Comparison of ENCODE assay signal across 2 cellular contexts in the genomic region with DNA sequence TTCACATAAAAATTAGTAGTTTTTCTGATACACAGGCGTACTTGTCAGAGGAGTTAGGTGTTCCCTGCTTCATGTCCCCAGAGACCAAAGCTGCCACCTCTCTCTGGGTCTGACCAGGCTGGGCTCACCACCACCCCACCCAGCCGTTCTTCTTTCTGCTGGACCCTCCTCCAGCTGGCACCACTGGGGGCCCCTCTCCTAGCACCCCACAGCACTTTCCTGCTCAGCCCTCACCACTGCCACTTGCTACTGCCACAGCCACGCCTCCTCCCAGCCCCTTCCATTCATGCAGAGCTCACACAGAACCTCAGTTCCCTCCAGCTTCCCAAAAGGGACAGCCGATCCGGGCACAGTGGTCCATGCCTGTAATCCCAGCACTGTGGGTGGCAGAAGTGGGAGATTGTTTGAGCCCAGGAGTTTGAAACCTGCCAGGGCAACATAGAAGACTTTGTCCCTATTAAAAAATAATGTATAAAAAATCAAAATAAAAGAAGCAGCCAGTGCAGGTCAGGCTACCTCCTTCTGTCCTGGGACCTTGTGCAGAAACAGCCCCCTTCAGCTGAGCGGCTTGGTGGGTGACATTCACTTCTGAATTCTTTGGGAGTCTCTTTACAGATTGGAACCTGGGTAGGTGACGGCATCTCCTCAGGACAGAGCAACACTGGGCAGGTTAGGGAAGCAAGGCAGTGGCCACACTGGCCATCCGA.
TF ChIP-seq lines count a peak whose summit lies in the region.

No MANE protein-coding gene starts in this region.

TF ChIP-seq in IMR-90, 13 proteins besides CTCF, POLR2A, EP300 and RAD21:
- TF ChIP-seq RFX5 (IDR thresholded peaks at IDR 0.05; ENCODE audit: low read depth, low read length) (no peak), MXI1 (IDR thresholded peaks at IDR 0.05; ENCODE audit: borderline replicate concordance, low read depth, low read length) (no peak), MAZ (IDR thresholded peaks at IDR 0.05; ENCODE audit: borderline replicate concordance, low read depth, low read length) (no peak), CEBPB (IDR thresholded peaks at IDR 0.05; ENCODE audit: low read depth, low read length) (no peak), BHLHE40 (IDR thresholded peaks at IDR 0.05; ENCODE audit: low read depth, low read length) (no peak), NFE2L2 (IDR thresholded peaks at IDR 0.05; ENCODE audit: low read depth, low read length) (no peak), FOS (IDR thresholded peaks at IDR 0.05; ENCODE audit: low read depth, low read length) (no peak), CHD1 (IDR thresholded peaks at IDR 0.05; ENCODE audit: low read depth, low read length) (no peak), MAFK (IDR thresholded peaks at IDR 0.05; ENCODE audit: low read depth, low read length) (no peak), SMC3 (IDR thresholded peaks at IDR 0.05; ENCODE audit: low read depth, low read length) (no peak), RCOR1 (IDR thresholded peaks at IDR 0.05; ENCODE audit: insufficient replicate concordance, low read length) (no peak)
- TF ChIP-seq, protein P1, sequence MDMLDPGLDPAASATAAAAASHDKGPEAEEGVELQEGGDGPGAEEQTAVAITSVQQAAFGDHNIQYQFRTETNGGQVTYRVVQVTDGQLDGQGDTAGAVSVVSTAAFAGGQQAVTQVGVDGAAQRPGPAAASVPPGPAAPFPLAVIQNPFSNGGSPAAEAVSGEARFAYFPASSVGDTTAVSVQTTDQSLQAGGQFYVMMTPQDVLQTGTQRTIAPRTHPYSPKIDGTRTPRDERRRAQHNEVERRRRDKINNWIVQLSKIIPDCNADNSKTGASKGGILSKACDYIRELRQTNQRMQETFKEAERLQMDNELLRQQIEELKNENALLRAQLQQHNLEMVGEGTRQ (IDR thresholded peaks at IDR 0.05; ENCODE audit: low read depth, low read length) = no peak
- TF ChIP-seq, protein P2, sequence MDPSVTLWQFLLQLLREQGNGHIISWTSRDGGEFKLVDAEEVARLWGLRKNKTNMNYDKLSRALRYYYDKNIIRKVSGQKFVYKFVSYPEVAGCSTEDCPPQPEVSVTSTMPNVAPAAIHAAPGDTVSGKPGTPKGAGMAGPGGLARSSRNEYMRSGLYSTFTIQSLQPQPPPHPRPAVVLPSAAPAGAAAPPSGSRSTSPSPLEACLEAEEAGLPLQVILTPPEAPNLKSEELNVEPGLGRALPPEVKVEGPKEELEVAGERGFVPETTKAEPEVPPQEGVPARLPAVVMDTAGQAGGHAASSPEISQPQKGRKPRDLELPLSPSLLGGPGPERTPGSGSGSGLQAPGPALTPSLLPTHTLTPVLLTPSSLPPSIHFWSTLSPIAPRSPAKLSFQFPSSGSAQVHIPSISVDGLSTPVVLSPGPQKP (IDR thresholded peaks at IDR 0.05; ENCODE audit: borderline replicate concordance, low read depth, low read length) = no peak

TF ChIP-seq in K562, 482 proteins besides CTCF, POLR2A, EP300 and RAD21:
- TF ChIP-seq, protein P3, sequence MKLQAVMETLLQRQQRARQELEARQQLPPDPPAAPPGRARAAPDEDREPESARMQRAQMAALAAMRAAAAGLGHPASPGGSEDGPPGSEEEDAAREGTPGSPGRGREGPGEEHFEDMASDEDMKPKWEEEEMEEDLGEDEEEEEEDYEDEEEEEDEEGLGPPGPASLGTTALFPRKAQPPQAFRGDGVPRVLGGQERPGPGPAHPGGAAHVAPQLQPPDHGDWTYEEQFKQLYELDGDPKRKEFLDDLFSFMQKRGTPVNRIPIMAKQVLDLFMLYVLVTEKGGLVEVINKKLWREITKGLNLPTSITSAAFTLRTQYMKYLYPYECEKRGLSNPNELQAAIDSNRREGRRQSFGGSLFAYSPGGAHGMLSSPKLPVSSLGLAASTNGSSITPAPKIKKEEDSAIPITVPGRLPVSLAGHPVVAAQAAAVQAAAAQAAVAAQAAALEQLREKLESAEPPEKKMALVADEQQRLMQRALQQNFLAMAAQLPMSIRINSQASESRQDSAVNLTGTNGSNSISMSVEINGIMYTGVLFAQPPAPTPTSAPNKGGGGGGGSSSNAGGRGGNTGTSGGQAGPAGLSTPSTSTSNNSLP (IDR thresholded peaks at IDR 0.05; ENCODE audit: borderline replicate concordance, low read depth, low read length) = no peak
- TF ChIP-seq STAG1 (CRISPR knock-in tag; IDR thresholded peaks at IDR 0.05; ENCODE audit: borderline replicate concordance) = 0 out of 2 replicates have a peak, but pooled peaks have one; percentile 13
- TF ChIP-seq ZNF445 (CRISPR knock-in tag; IDR thresholded peaks at IDR 0.05; ENCODE audit: low read depth) = peak; percentile 82
- no peak for TF ChIP-seq ZBTB7A (IDR thresholded peaks at IDR 0.05; ENCODE audit: borderline replicate concordance, control insufficient read depth, low read depth, low read length)
